27 cellular contexts compared by ENCODE assay signal in genomic region chr3:60337421-60337820, GRCh38.
"Had no signal": no experiment of that assay in that cellular context is flagged by ENCODE, and none has a peak within 500 bp of the region (broad histone marks: within the 10 kb centered on the region; RNA-seq: fewer than 3 reads in every experiment).

No MANE protein-coding gene starts in this region.

- H3K27ac Mint-ChIP-seq: activated CD4-positive, alpha-beta memory T cell treated with anti-CD3 and anti-CD28 coated beads, Interleukin-2, amount 10 ng/mL, durations not matched to agents 7 days and 5 days; activated CD8-positive, alpha-beta memory T cell treated with anti-CD3 and anti-CD28 coated beads, Interleukin-2, amount 10 ng/mL, durations not matched to agents 7 days and 5 days; activated naive CD4-positive, alpha-beta T cell treated with anti-CD3 and anti-CD28 coated beads, Interleukin-2, amount 50 U/mL, for 24 hours; activated naive CD8-positive, alpha-beta T cell treated with anti-CD3 and anti-CD28 coated beads, Interleukin-2, amount 10 ng/mL, durations not matched to agents 7 days and 5 days; activated T-helper 2 cell treated with anti-CD3 and anti-CD28 coated beads, Interferon-gamma antibody, Interleukin-2, Interleukin-4, amounts not matched to agents 10 μg/mL and 5 μg/mL and 100 μg/mL, durations not matched to agents 14 hours and 24 hours and 36 hours had no signal

- ATAC-seq: activated CD8-positive, alpha-beta memory T cell treated with anti-CD3 and anti-CD28 coated beads, Interleukin-2, amount 10 ng/mL, durations not matched to agents 7 days and 5 days; Panc1 had no signal

- DNase-seq: activated CD4-positive, alpha-beta memory T cell treated with anti-CD3 and anti-CD28 coated beads, Interleukin-2, amount 10 ng/mL, durations not matched to agents 7 days and 5 days; activated CD4-positive, alpha-beta T cell treated with anti-CD3 and anti-CD28 coated beads for 1 hour; activated CD4-positive, alpha-beta T cell treated with anti-CD3 and anti-CD28 coated beads for 48 hours; activated CD4-positive, CD25-positive, alpha-beta regulatory T cell; activated CD8-positive, alpha-beta memory T cell treated with anti-CD3 and anti-CD28 coated beads for 24 hours; activated CD8-positive, alpha-beta memory T cell treated with anti-CD3 and anti-CD28 coated beads, Interleukin-2, amount 10 ng/mL, durations not matched to agents 7 days and 5 days; activated CD8-positive, alpha-beta memory T cell treated with anti-CD3 and anti-CD28 coated beads, Interleukin-2, amount 50 U/mL, for 48 hours; activated gamma-delta T cell; activated naive CD4-positive, alpha-beta T cell treated with Interleukin-2 at 50 U/mL for 16 hours; activated naive CD8-positive, alpha-beta T cell treated with anti-CD3 and anti-CD28 coated beads, Interleukin-2, amount 10 ng/mL, durations not matched to agents 7 days and 5 days; amygdala; MM.1S; NCI-H1048; NCI-H1105 treated with DMSO at 0.1 percent for 48 hours; NCI-H1436; NCI-H1694; NCI-H1930; NCI-H2081 treated with DMSO at 0.1 percent for 48 hours; NCI-H226; NCI-H524 treated with DMSO at 0.1 percent for 48 hours; SHP77; SJCRH30; T1000; WERI-Rb-1 had no signal

- H3K4me3 Mint-ChIP-seq: activated CD4-positive, alpha-beta memory T cell treated with anti-CD3 and anti-CD28 coated beads, Interleukin-2, amount 10 ng/mL, durations not matched to agents 7 days and 5 days; activated CD8-positive, alpha-beta memory T cell treated with anti-CD3 and anti-CD28 coated beads, Interleukin-2, amount 10 ng/mL, durations not matched to agents 7 days and 5 days; activated naive CD4-positive, alpha-beta T cell treated with anti-CD3 and anti-CD28 coated beads, Interleukin-2, amount 50 U/mL, for 24 hours; activated naive CD8-positive, alpha-beta T cell treated with anti-CD3 and anti-CD28 coated beads, Interleukin-2, amount 10 ng/mL, durations not matched to agents 7 days and 5 days had no signal

- H3K9me3 Mint-ChIP-seq: activated naive CD8-positive, alpha-beta T cell treated with anti-CD3 and anti-CD28 coated beads, Interleukin-2, amount 10 ng/mL, durations not matched to agents 7 days and 5 days had no signal

- H3K27me3 Mint-ChIP-seq: activated CD4-positive, alpha-beta memory T cell treated with anti-CD3 and anti-CD28 coated beads, Interleukin-2, amount 10 ng/mL, durations not matched to agents 7 days and 5 days; activated CD8-positive, alpha-beta memory T cell treated with anti-CD3 and anti-CD28 coated beads, Interleukin-2, amount 10 ng/mL, durations not matched to agents 7 days and 5 days; activated naive CD4-positive, alpha-beta T cell treated with anti-CD3 and anti-CD28 coated beads, Interleukin-2, amount 50 U/mL, for 24 hours; activated naive CD8-positive, alpha-beta T cell treated with anti-CD3 and anti-CD28 coated beads, Interleukin-2, amount 10 ng/mL, durations not matched to agents 7 days and 5 days had no signal

- H3K36me3 Mint-ChIP-seq: activated CD8-positive, alpha-beta memory T cell treated with anti-CD3 and anti-CD28 coated beads, Interleukin-2, amount 10 ng/mL, durations not matched to agents 7 days and 5 days had no signal
